ENCODE assay signal across 15 cellular contexts in the genomic region with DNA sequence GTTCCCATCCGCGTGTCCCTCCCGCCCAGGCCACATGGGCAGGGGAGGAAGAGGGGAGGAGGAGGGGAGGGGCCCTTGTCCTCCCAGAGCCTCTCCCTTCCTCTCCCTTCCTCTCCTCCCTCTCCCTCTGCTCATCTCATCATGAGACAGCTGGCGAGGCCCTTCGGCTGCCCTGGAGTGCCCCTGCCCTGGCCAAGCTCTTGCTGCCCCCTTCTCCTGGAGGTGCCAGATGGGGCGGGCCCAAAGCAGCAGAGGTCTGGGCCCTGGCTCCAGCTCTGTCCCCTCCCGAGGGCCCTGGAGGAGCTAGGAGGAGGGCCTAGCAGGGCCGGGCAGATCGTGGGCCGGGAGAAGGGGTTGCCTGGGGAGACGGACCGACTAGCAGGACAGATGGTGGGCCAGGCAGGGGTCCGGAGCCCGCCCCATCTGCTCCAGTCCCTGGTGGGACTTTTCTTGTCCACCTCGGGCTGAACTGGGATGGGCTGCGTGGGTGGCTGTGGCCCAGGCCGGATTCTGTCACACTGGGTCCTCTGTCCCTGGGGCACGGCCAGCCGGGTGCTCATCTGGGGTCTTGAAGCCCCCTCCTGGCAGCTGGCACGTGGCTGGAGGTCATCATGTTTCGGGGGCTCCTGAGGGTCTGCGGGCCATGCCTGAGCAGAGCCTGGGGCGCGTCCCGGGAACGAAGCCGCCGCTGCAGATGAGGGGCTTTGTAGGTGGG.
DNase-seq lines count a peak whose midpoint lies in the region; ATAC-seq, FAIRE-seq and TF ChIP-seq lines count a peak whose summit lies in the region.
"Had no signal": no experiment of that assay in that cellular context is flagged by ENCODE, and none has a peak within 500 bp of the region (broad histone marks: within the 10 kb centered on the region; RNA-seq: fewer than 3 reads in every experiment).

No MANE protein-coding gene starts in this region.

- no peak overlapping the region for H3K4me2 ChIP-seq in H1 (ENCODE audit: insufficient read depth in 1 of 2, low read depth in 2 of 2, low read length in 2 of 2)
- H3K4me2 ChIP-seq in trophoblast cell (ENCODE audit: low read length), result no peak overlapping the region

- H3K4me3 Mint-ChIP-seq in naive thymus-derived CD4-positive, alpha-beta T cell, result no peak overlapping the region
- H3K4me3 Mint-ChIP-seq: brain had no signal

- BruUV-seq in A673 (replicated peaks; lab: Mats Ljungman, UMichigan), result no TSS peak

- no peak overlapping the region for H2AK5ac ChIP-seq in H1 (ENCODE audit: low read depth, low read length)
- H2AK5ac ChIP-seq in trophoblast cell (ENCODE audit: low read length), result no peak overlapping the region

- no peak overlapping the region for H2AFZ ChIP-seq in H1 (ENCODE audit: low read length)
- no peak overlapping the region for H2AFZ ChIP-seq in trophoblast cell (ENCODE audit: insufficient read depth, low read length, poor library complexity)

- peaks cover 0 to 4% (median 0%) of the 10 kb centered on the region in 5 donors for H3K27me3 Mint-ChIP-seq in naive thymus-derived CD4-positive, alpha-beta T cell
- H3K27me3 Mint-ChIP-seq: brain had no signal

- H3K9ac ChIP-seq in H1 (replicated peaks in 1 of 4; ENCODE audit: extremely low read depth in 1 of 4, low read depth in 3 of 4, low read length in 3 of 4) (no peak overlapping the region), trophoblast cell (ENCODE audit: low read length) (no peak overlapping the region)

- H3K27ac ChIP-seq in H1 (ENCODE audit: low read depth, low read length) (no peak overlapping the region), A673 (ENCODE audit: low read depth, low read length, poor library complexity, severe bottlenecking) (no peak overlapping the region), trophoblast cell (ENCODE audit: low read depth, low read length) (no peak overlapping the region)
- no peak overlapping the region for H3K27ac ChIP-seq in naive thymus-derived CD4-positive, alpha-beta T cell (ENCODE audit: low read depth, low read length)

- ATAC-seq in naive thymus-derived CD4-positive, alpha-beta T cell, result peak; percentile 2
- ATAC-seq in HG02852 (IDR thresholded peaks at IDR 0.05; ENCODE audit: unreplicated experiment), result no peak

- no peak overlapping the region for H2BK12ac ChIP-seq in H1 (ENCODE audit: low read depth, low read length)
- no peak overlapping the region for H2BK12ac ChIP-seq in trophoblast cell (ENCODE audit: low read length)

- H3K36me3 ChIP-seq in H1 (ENCODE audit: control insufficient read depth in 2 of 4, insufficient read depth in 4 of 4, low read length in 3 of 4), result no peaks in the 10 kb centered on the region
- no peaks in the 10 kb centered on the region for H3K36me3 ChIP-seq in naive thymus-derived CD4-positive, alpha-beta T cell (ENCODE audit: control insufficient read depth in 2 of 3, insufficient read depth in 3 of 3, low read length in 3 of 3)
- no peaks in the 10 kb centered on the region for H3K36me3 ChIP-seq in A673 (ENCODE audit: insufficient read depth, low read length, poor library complexity, severe bottlenecking)
- no peaks in the 10 kb centered on the region for H3K36me3 ChIP-seq in trophoblast cell (ENCODE audit: control insufficient read depth in 1 of 2, insufficient read depth in 2 of 2, low read length in 2 of 2)

- H3K9me3 ChIP-seq in H1 (ENCODE audit: insufficient read depth in 2 of 2, low read depth in 1 of 2, low read length in 1 of 2) (peaks cover 14 to 61% of the 10 kb centered on the region in 2 experiments), A673 (ENCODE audit: low read depth, low read length, poor library complexity, severe bottlenecking) (peaks cover 72% of the 10 kb centered on the region), trophoblast cell (ENCODE audit: insufficient read depth, low read depth, low read length) (peaks cover 31% of the 10 kb centered on the region)
- no peaks in the 10 kb centered on the region for H3K9me3 ChIP-seq in naive thymus-derived CD4-positive, alpha-beta T cell (ENCODE audit: control insufficient read depth in 2 of 3, low read length in 3 of 3)

- no peak for TF ChIP-seq EP300 in H1 (IDR thresholded peaks at IDR 0.05; ENCODE audit: borderline replicate concordance in 1 of 2, low read depth in 2 of 2, low read length in 2 of 2)

- intact Hi-C loops in naive thymus-derived CD4-positive, alpha-beta T cell (cut with micrococcal nuclease), result no loop called here
- intact Hi-C loops in A673 (cut with micrococcal nuclease; ENCODE audit: unreplicated experiment), result no loop called here

- POLR2A ChIA-PET in H1 (lab: Charles Lee; ENCODE audit: partially characterized antibody), result no interaction called here
- POLR2A ChIA-PET in naive thymus-derived CD4-positive, alpha-beta T cell (lab: Charles Lee), result interaction anchor here (1.0 kb wide), 1 partner anchor 1863 kb away, joined by 3 read pairs; no protein-coding TSS in a partner anchor
- POLR2A ChIA-PET in A673 (lab: Charles Lee; ENCODE audit: low non-redundant PET), result no interaction called here

- H4K8ac ChIP-seq in H1 (ENCODE audit: extremely low read depth, insufficient read depth, low read length) (peak overlapping the region; percentile 35; the same call in 1 of the 2 replicates), trophoblast cell (ENCODE audit: low read depth, low read length) (no peak overlapping the region)

- no peaks in the 10 kb centered on the region for H4K20me1 ChIP-seq in H1 (replicated peaks in 1 of 2; ENCODE audit: control insufficient read depth in 1 of 2, insufficient read depth in 2 of 2, low read length in 2 of 2)

- no peak overlapping the region for H3K18ac ChIP-seq in H1 (ENCODE audit: extremely low read depth, low read length)
- H3K18ac ChIP-seq in trophoblast cell (ENCODE audit: low read length), result no peak overlapping the region

- no peaks in the 10 kb centered on the region for H3K79me2 ChIP-seq in H1 (ENCODE audit: control insufficient read depth in 1 of 2, insufficient read depth in 2 of 2, low read length in 2 of 2)
- H3K79me2 ChIP-seq in trophoblast cell (ENCODE audit: control insufficient read depth, insufficient read depth, low read length, poor library complexity), result no peaks in the 10 kb centered on the region

- H2BK5ac ChIP-seq in H1 (ENCODE audit: low read depth, low read length) (no peak overlapping the region), trophoblast cell (ENCODE audit: low read depth, low read length, poor library complexity) (no peak overlapping the region)

- H3K23me2 ChIP-seq in H1 (ENCODE audit: low read depth, low read length), result no peaks in the 10 kb centered on the region

- H3K4me1 Mint-ChIP-seq in naive thymus-derived CD4-positive, alpha-beta T cell, result peaks cover 2 to 7% (median 5%) of the 10 kb centered on the region in 7 donors
- H3K4me1 Mint-ChIP-seq: brain had no signal

- TF ChIP-seq RAD21 in H1 (IDR thresholded peaks at IDR 0.05 in 1 of 2, conservative IDR thresholded peaks at IDR 0.05 in 1 of 2; ENCODE audit: low read depth in 2 of 2, low read length in 2 of 2), result no peak

- H3K27ac Mint-ChIP-seq in naive thymus-derived CD4-positive, alpha-beta T cell, result no peak overlapping the region
- H3K27ac Mint-ChIP-seq: brain had no signal

- H3K4me3 ChIP-seq in H1 (ENCODE audit: extremely low read depth in 1 of 4, insufficient read depth in 2 of 4, low read depth in 3 of 4, low read length in 4 of 4) (no peak overlapping the region), A673 (ENCODE audit: low read depth, low read length, poor library complexity, severe bottlenecking) (no peak overlapping the region), trophoblast cell (ENCODE audit: low read depth, low read length) (no peak overlapping the region)
- H3K4me3 ChIP-seq in naive thymus-derived CD4-positive, alpha-beta T cell (ENCODE audit: low read length), result no peak overlapping the region

- DNase-seq in Ammon's horn (ENCODE audit: low spot score) (peak; percentile 48), GM20000 (ENCODE audit: low spot score) (peak; percentile 32), H1 (ENCODE audit: low read depth in 1 of 2, low spot score in 2 of 2) (no peak), A673 (ENCODE audit: low spot score) (no peak), trophoblast cell (no peak), kidney tubule cell (ENCODE audit: low spot score) (no peak)
- DNase-seq in naive thymus-derived CD4-positive, alpha-beta T cell, result peak in 2 of 9 donors; percentile 13 to 23
- DNase-seq: GOT3; mammary epithelial cell; NK-92 treated with Interleukin-12 subunit alpha and Interleukin-12 subunit beta, amount 100 ng/mL, for 24 hours; nucleus accumbens; stimulated activated CD4-positive, alpha-beta T cell treated with anti-CD3 and anti-CD28 coated beads, Interleukin-15, amount 100 ng/mL, for 24 hours had no signal

- H3K79me1 ChIP-seq in H1 (ENCODE audit: low read depth, low read length), result no peaks in the 10 kb centered on the region
- no peaks in the 10 kb centered on the region for H3K79me1 ChIP-seq in trophoblast cell (ENCODE audit: low read length)

- FAIRE-seq in H1 (lab: Jason Lieb, UNC), result no peak
- FAIRE-seq: endometrium had no signal

- no peak overlapping the region for H4K91ac ChIP-seq in H1 (replicated peaks; ENCODE audit: insufficient read length, low read length)
- H4K91ac ChIP-seq in trophoblast cell (ENCODE audit: low read depth, low read length), result no peak overlapping the region

- H2BK15ac ChIP-seq in H1 (ENCODE audit: low read length), result no peak overlapping the region

- H3K4ac ChIP-seq in H1 (replicated peaks; ENCODE audit: insufficient read length, low read depth, low read length) (no peak overlapping the region), trophoblast cell (ENCODE audit: low read depth, low read length) (no peak overlapping the region)

- H3K4me1 ChIP-seq in H1 (replicated peaks in 1 of 4; ENCODE audit: control insufficient read depth in 3 of 4, insufficient read depth in 4 of 4, low read length in 3 of 4), result no peaks in the 10 kb centered on the region
- H3K4me1 ChIP-seq in naive thymus-derived CD4-positive, alpha-beta T cell (ENCODE audit: control insufficient read depth in 2 of 2, insufficient read depth in 2 of 2, low read length in 2 of 2), result peaks cover 8 to 19% of the 10 kb centered on the region in 2 donors
- no peaks in the 10 kb centered on the region for H3K4me1 ChIP-seq in A673 (ENCODE audit: insufficient read depth, low read length, poor library complexity, severe bottlenecking)
- H3K4me1 ChIP-seq in trophoblast cell (ENCODE audit: control insufficient read depth in 1 of 2, insufficient read depth in 2 of 2, low read length in 2 of 2), result no peaks in the 10 kb centered on the region

- no peak overlapping the region for H4K12ac ChIP-seq in trophoblast cell (ENCODE audit: low read depth, low read length)

- 93% methylated on average over 23 of the region's 28 CpGs; no CpG with 5 or more reads in 1 of the 2 experiments for WGBS in H1 (ENCODE audit: extremely low coverage in 1 of 2, insufficient coverage in 1 of 2, insufficient read length in 1 of 2, insufficient replicate concordance in 2 of 2, low coverage in 1 of 2, low lambda C conversion rate in 2 of 2, missing lambda C conversion rate in 1 of 2), 2 experiments
- WGBS in trophoblast cell (ENCODE audit: extremely low coverage, insufficient coverage, insufficient read length), result no CpG with 5 or more reads among the region's 28 CpGs

- no peak for TF ChIP-seq POLR2A in H1 (IDR thresholded peaks at IDR 0.05; ENCODE audit: control extremely low read depth in 1 of 2, low read depth in 2 of 2, low read length in 2 of 2)

- H3K9me3 Mint-ChIP-seq in naive thymus-derived CD4-positive, alpha-beta T cell, result no peaks in the 10 kb centered on the region

- no peak overlapping the region for H2BK120ac ChIP-seq in H1 (replicated peaks; ENCODE audit: low read depth, low read length)
- H2BK120ac ChIP-seq in trophoblast cell (ENCODE audit: insufficient read depth, low read length, poor library complexity), result no peak overlapping the region

- CTCF ChIA-PET in H1 (lab: Charles Lee; ENCODE audit: partially characterized antibody) (no interaction called here), A673 (lab: Charles Lee) (no interaction called here)
- CTCF ChIA-PET in naive thymus-derived CD4-positive, alpha-beta T cell (lab: Charles Lee), result interaction anchor here (1.3 to 6.1 kb wide), 2 partner anchors 1865 to 1870 kb away, joined by 3 to 81 read pairs; no protein-coding TSS in a partner anchor

- TF ChIP-seq CTCF in GM20000 (IDR thresholded peaks at IDR 0.05; ENCODE audit: extremely low read depth, missing control alignments) (no peak), H1 (IDR thresholded peaks at IDR 0.05; ENCODE audit: control extremely low read depth in 1 of 3, insufficient read depth in 1 of 3, low read depth in 1 of 3, low read length in 3 of 3) (no peak), A673 (conservative IDR thresholded peaks at IDR 0.05; ENCODE audit: low read depth, low read length) (no peak)

- no peaks in the 10 kb centered on the region for H3K36me3 Mint-ChIP-seq in naive thymus-derived CD4-positive, alpha-beta T cell
- H3K36me3 Mint-ChIP-seq: brain had no signal

- H4K5ac ChIP-seq in H1 (ENCODE audit: insufficient read length, low read depth, low read length), result no peak overlapping the region

- H3K23ac ChIP-seq in H1 (ENCODE audit: insufficient read length) (no peak overlapping the region), trophoblast cell (ENCODE audit: low read length) (no peak overlapping the region)

- H3K27me3 ChIP-seq in H1 (replicated peaks in 1 of 4; ENCODE audit: control insufficient read depth in 3 of 4, extremely low read depth in 1 of 4, insufficient read depth in 3 of 4, low read length in 3 of 4), result no peaks in the 10 kb centered on the region
- H3K27me3 ChIP-seq in naive thymus-derived CD4-positive, alpha-beta T cell (ENCODE audit: control insufficient read depth in 2 of 2, insufficient read depth in 2 of 2, low read length in 2 of 2), result no peaks in the 10 kb centered on the region
- H3K27me3 ChIP-seq in A673 (replicated peaks; ENCODE audit: insufficient read depth, low read depth, low read length, poor library complexity), result no peaks in the 10 kb centered on the region
- no peaks in the 10 kb centered on the region for H3K27me3 ChIP-seq in trophoblast cell (ENCODE audit: insufficient read depth, low read length)

- no peak overlapping the region for H3K14ac ChIP-seq in H1 (ENCODE audit: insufficient read length)
- H3K14ac ChIP-seq in trophoblast cell (ENCODE audit: low read length), result no peak overlapping the region

- H2BK20ac ChIP-seq in H1 (ENCODE audit: low read length), result no peak overlapping the region

- H3K56ac ChIP-seq in H1 (replicated peaks; ENCODE audit: insufficient read length, low read depth, low read length), result no peak overlapping the region

Comparison
In these comparisons a context has a peak if more than half of its experiments do, and no peak if none do; other contexts are left out.
1. DNase-seq: peak in Ammon's horn (single experiment) and GM20000 (single experiment); none in H1 (0 of 2), A673 (single experiment), trophoblast cell (0 of 2) and kidney tubule cell (single experiment).